ENCODE assay signal across 16 cellular contexts in the genomic region with DNA sequence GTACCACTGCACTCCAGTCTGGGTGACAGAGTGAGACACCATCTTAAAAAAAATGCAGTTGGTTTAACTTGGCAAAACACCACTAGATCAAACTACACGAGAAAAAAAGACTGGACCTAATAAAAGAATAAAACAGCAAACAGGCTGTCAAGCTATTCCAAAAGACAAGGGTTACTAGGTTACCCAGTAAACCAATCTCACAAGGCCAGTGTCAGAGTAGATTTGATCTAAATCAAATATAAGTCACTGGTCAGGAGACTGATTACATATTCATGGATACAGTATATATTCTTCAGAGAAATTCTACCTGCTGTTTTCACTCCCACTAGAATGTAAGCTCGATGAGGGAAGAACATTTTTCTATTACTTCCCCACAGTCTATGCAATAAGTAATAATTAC. TPM values are rescaled to one million over a fixed set of nuclear protein-coding genes. Genes with fewer than 3 reads are reported as not detected.
A peak's percentile ranks its signal among the peaks of the same experiment; 100 is the strongest.
DNase-seq lines count a peak whose midpoint lies in the region; ATAC-seq and TF ChIP-seq lines count a peak whose summit lies in the region.
"Had no signal": no experiment of that assay in that cellular context is flagged by ENCODE, and none has a peak within 500 bp of the region (broad histone marks: within the 10 kb centered on the region; RNA-seq: fewer than 3 reads in every experiment).

No MANE protein-coding gene starts in this region.

- H4K20me1 ChIP-seq in hepatocyte (ENCODE audit: insufficient read depth, poor library complexity, severe bottlenecking) = peaks cover 4% of the 10 kb centered on the region

- H3K27ac ChIP-seq in VCaP (peak overlapping the region; percentile 98), hepatocyte (peak overlapping the region; percentile 75), suprapubic skin (no peak overlapping the region)
- H3K27ac ChIP-seq: neutrophil had no signal

- no peak for DNase-seq in activated T-cell treated with anti-CD3 and anti-CD28 coated beads, Interleukin-2, amount 50 U/mL, for 4 hours
- DNase-seq in activated T-cell treated with anti-CD3 and anti-CD28 coated beads for 4 hours (no peak), hepatocyte (ENCODE audit: low spot score) (no peak), suprapubic skin (ENCODE audit: low spot score in 2 of 2) (no peak), NCI-H2227 treated with DMSO at 0.1 percent for 48 hours (lab: John Stamatoyannopoulos, UW) (no peak), SHP77 treated with DMSO at 0.1 percent for 48 hours (lab: John Stamatoyannopoulos, UW) (no peak)
- DNase-seq: activated naive CD4-positive, alpha-beta T cell; EL; H7; kidney; NCI-H146; NCI-H82; SW 1271 had no signal

- H3K36me3 ChIP-seq in hepatocyte (replicated peaks; ENCODE audit: insufficient read depth, low read depth) (no peaks in the 10 kb centered on the region), suprapubic skin (peaks cover 28% of the 10 kb centered on the region)

- H3K9me3 ChIP-seq in hepatocyte (ENCODE audit: low read depth) = no peaks in the 10 kb centered on the region
- H3K9me3 ChIP-seq in suprapubic skin = no peaks in the 10 kb centered on the region
- H3K9me3 ChIP-seq: neutrophil had no signal

- H3K4me1 Mint-ChIP-seq in activated T-cell treated with anti-CD3 and anti-CD28 coated beads, Interleukin-2, amount 50 U/mL, for 4 hours (ENCODE audit: low read depth) = peaks cover 49% of the 10 kb centered on the region

- no peaks in the 10 kb centered on the region for H3K9me2 ChIP-seq in hepatocyte (replicated peaks; ENCODE audit: insufficient read depth)

- H3K36me3 Mint-ChIP-seq in activated T-cell treated with anti-CD3 and anti-CD28 coated beads, Interleukin-2, amount 50 U/mL, for 4 hours (ENCODE audit: insufficient read depth) = peaks cover 17% of the 10 kb centered on the region

- H2AFZ ChIP-seq in hepatocyte = no peak overlapping the region

- TF ChIP-seq CTCF in VCaP (conservative IDR thresholded peaks at IDR 0.05) (no peak), hepatocyte (IDR thresholded peaks at IDR 0.05; ENCODE audit: poor library complexity) (no peak), suprapubic skin (IDR thresholded peaks at IDR 0.05) (no peak)

- H3K79me2 ChIP-seq in hepatocyte = peaks cover 74% of the 10 kb centered on the region

- H3K4me1 ChIP-seq in hepatocyte (ENCODE audit: insufficient read depth) (peaks cover 10% of the 10 kb centered on the region), suprapubic skin (peaks cover 36% of the 10 kb centered on the region)

- H3K4me3 ChIP-seq in hepatocyte (peak overlapping the region; percentile 60), suprapubic skin (peak overlapping the region; percentile 20)

- no peak for ATAC-seq in activated T-cell treated with anti-CD3 and anti-CD28 coated beads, Interleukin-2, amount 50 U/mL, for 4 hours
- no peak for ATAC-seq in HG02678 (IDR thresholded peaks at IDR 0.05; ENCODE audit: unreplicated experiment)

- H3K4me3 Mint-ChIP-seq in activated T-cell treated with anti-CD3 and anti-CD28 coated beads, Interleukin-2, amount 50 U/mL, for 4 hours = peak overlapping the region; percentile 27

- no peak for TF ChIP-seq EP300 in suprapubic skin (IDR thresholded peaks at IDR 0.05)

- no peaks in the 10 kb centered on the region for H3K9me3 Mint-ChIP-seq in activated T-cell treated with anti-CD3 and anti-CD28 coated beads, Interleukin-2, amount 50 U/mL, for 4 hours

- WGBS in hepatocyte (ENCODE audit: low lambda C conversion rate, missing lambda C conversion rate) = 50% methylated on average over 2 of the region's 2 CpGs
- WGBS in suprapubic skin = 44% methylated on average over 2 of the region's 2 CpGs

- no peak for TF ChIP-seq POLR2A in suprapubic skin (IDR thresholded peaks at IDR 0.05)

- no peaks in the 10 kb centered on the region for H3K27me3 Mint-ChIP-seq in activated T-cell treated with anti-CD3 and anti-CD28 coated beads, Interleukin-2, amount 50 U/mL, for 4 hours (ENCODE audit: low read depth)

- peak overlapping the region; percentile 81 for H3K4me2 ChIP-seq in hepatocyte

- H3K27me3 ChIP-seq in hepatocyte (no peaks in the 10 kb centered on the region), suprapubic skin (no peaks in the 10 kb centered on the region)
- H3K27me3 ChIP-seq: neutrophil had no signal

RNA-seq across cellular contexts. Expression of a gene that starts 2.5 kb away (rescaled TPM):
- 10 to 100 TPM in 1 of 3 donors, 1 to 10 TPM in 2; 7.1 to 10.7 (median 8.0) TPM for total RNA-seq in activated T-cell treated with anti-CD3 and anti-CD28 coated beads, Interleukin-2, amount 50 U/mL, for 4 hours
- total RNA-seq in hepatocyte (11.2 and 13.6 TPM in 2 replicates), suprapubic skin (10 to 100 TPM; 23.0 to 47.7 (median 30.4) TPM)
- 9.1 and 12.5 TPM in 2 replicates for polyA plus RNA-seq in hepatocyte

RNA-seq across cellular contexts. Expression of a gene that starts 2.7 kb away (rescaled TPM):
- 10 to 100 TPM; 47.1 to 57.0 (median 56.4) TPM for total RNA-seq in activated T-cell treated with anti-CD3 and anti-CD28 coated beads, Interleukin-2, amount 50 U/mL, for 4 hours
- total RNA-seq in hepatocyte (90.4 and 97.6 TPM in 2 replicates), suprapubic skin (100 to 1,000 TPM in 1 of 4 donors, 10 to 100 TPM in 3; 70.6 to 104 (median 83.5) TPM)
- polyA plus RNA-seq in hepatocyte = 68.3 and 74.2 TPM in 2 replicates
